ENCODE assay signal across 26 cellular contexts in the genomic region with DNA sequence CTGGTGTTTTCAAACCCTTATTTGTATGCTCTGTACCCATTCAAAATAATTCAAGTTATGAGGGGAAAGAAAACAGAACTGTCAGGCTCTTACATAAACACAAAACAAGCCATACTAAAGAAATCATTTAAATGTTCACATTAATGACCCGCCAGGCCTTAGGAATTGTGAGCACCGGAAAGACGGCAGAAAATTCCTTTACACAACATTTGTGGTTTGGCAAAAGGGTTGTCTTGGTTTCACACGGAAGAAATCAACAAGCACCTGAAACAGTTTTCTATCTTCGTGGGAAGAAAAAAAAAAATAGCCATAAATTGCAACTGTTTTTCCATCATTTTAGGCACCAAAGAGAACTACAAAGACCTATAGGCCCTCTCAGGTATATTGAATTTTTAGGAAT.
DNase-seq lines count a peak whose midpoint lies in the region; ATAC-seq, FAIRE-seq and TF ChIP-seq lines count a peak whose summit lies in the region.
"Had no signal": no experiment of that assay in that cellular context is flagged by ENCODE, and none has a peak within 500 bp of the region (broad histone marks: within the 10 kb centered on the region; RNA-seq: fewer than 3 reads in every experiment).

No MANE protein-coding gene starts in this region.

- CTCF ChIA-PET in mammary epithelial cell (lab: Charles Lee; ENCODE audit: low non-redundant PET), result no interaction called here

- peaks cover 49% of the 10 kb centered on the region for H3K79me2 ChIP-seq in mammary epithelial cell (ENCODE audit: insufficient read depth, low read length)

- intact Hi-C loops in mammary epithelial cell (cut with micrococcal nuclease), result no loop called here

- FAIRE-seq in urothelium cell line (lab: Jason Lieb, UNC), result no peak
- FAIRE-seq: G401.6, H54, RCC 7860 had no signal

- 42% methylated on average over 5 of the region's 5 CpGs for WGBS in mammary epithelial cell (ENCODE audit: low coverage, missing lambda C conversion rate)

- no peak for ATAC-seq in HG03196 (IDR thresholded peaks at IDR 0.05; ENCODE audit: unreplicated experiment)
- ATAC-seq: Right ventricle myocardium inferior had no signal

- no peaks in the 10 kb centered on the region for H3K36me3 ChIP-seq in mammary epithelial cell (ENCODE audit: insufficient read depth, low read length)

- dilution Hi-C loops in mammary epithelial cell (cut with HindIII; ENCODE audit: low sequenced_read_pairs), result no loop called here

- no peaks in the 10 kb centered on the region for H3K9me3 ChIP-seq in mammary epithelial cell (replicated peaks; ENCODE audit: insufficient read depth, low read length)

- no peak for TF ChIP-seq CTCF in AG10803 (conservative IDR thresholded peaks at IDR 0.05; ENCODE audit: low read length)
- TF ChIP-seq CTCF in mammary epithelial cell (conservative IDR thresholded peaks at IDR 0.05 in 1 of 2, IDR thresholded peaks at IDR 0.05 in 1 of 2; ENCODE audit: extremely low read depth in 1 of 2, insufficient read depth in 1 of 2, low read depth in 1 of 2, low read length in 2 of 2), result no peak
- no peak for TF ChIP-seq CTCF in fibroblast of pulmonary artery (IDR thresholded peaks at IDR 0.05; ENCODE audit: low read length, missing control alignments)

- no peaks in the 10 kb centered on the region for H4K20me1 ChIP-seq in mammary epithelial cell (ENCODE audit: insufficient read depth, low read length)

- no peak overlapping the region for H2AFZ ChIP-seq in mammary epithelial cell (ENCODE audit: low read depth, low read length)

- no TSS peak for BruUV-seq in mammary epithelial cell (replicated peaks; lab: Mats Ljungman, UMichigan)

- in situ Hi-C loops in mammary epithelial cell (cut with MboI; ENCODE audit: low sequenced_read_pairs in 2 of 2), result no loop called here

- H3K4me3 ChIP-seq in AG10803 (ENCODE audit: low read length) (no peak overlapping the region), mammary epithelial cell (replicated peaks in 1 of 3; ENCODE audit: insufficient read depth in 1 of 3, low read depth in 2 of 3, low read length in 3 of 3) (no peak overlapping the region), fibroblast of pulmonary artery (replicated peaks; ENCODE audit: low read depth, low read length) (no peak overlapping the region)

- peak overlapping the region; percentile 71 for H3K27ac ChIP-seq in mammary epithelial cell (ENCODE audit: insufficient read depth, low read depth, low read length)
- H3K27ac ChIP-seq: C4-2B had no signal

- H3K4me1 ChIP-seq in mammary epithelial cell (ENCODE audit: insufficient read depth, low read length), result peaks cover 7% of the 10 kb centered on the region

- peaks cover 2% of the 10 kb centered on the region for H3K27me3 ChIP-seq in mammary epithelial cell (ENCODE audit: insufficient read depth, low read length)

- H3K4me2 ChIP-seq in mammary epithelial cell (ENCODE audit: insufficient read depth, low read depth, low read length), result peak overlapping the region; percentile 6

- DNase-seq in AG10803 (ENCODE audit: low read depth), result peak; percentile 31
- DNase-seq in M059J (ENCODE audit: low read depth), result peak; percentile 57
- DNase-seq in mammary epithelial cell, result peak; percentile 53
- DNase-seq in fibroblast of pulmonary artery (ENCODE audit: low read depth), result peak; percentile 1
- DNase-seq in activated gamma-delta T cell treated with Interleukin-2 at 50 U/mL for 16 hours, result no peak
- DNase-seq in urothelium cell line (ENCODE audit: low spot score), result no peak
- no peak for DNase-seq in ureter (ENCODE audit: low spot score)
- DNase-seq: 8988T; AML-193; Calu3; CD8-positive, alpha-beta memory T cell; DMS153; Karpas-422; NCI-H1092; NCI-H1436; NCI-H187 treated with DMSO at 0.1 percent for 48 hours; NCI-H2107; NCI-H446 treated with DMSO at 0.1 percent for 48 hours; NCI-H526 treated with DMSO at 0.1 percent for 48 hours; OCI-M1 had no signal

- H3K9ac ChIP-seq in mammary epithelial cell (ENCODE audit: insufficient read depth, low read length), result peak overlapping the region; percentile 46

Comparison
In these comparisons a context has a peak if more than half of its experiments do, and no peak if none do; other contexts are left out.
1. DNase-seq: peak in AG10803 (single experiment), M059J (single experiment), mammary epithelial cell (single experiment) and fibroblast of pulmonary artery (single experiment); none in activated gamma-delta T cell treated with Interleukin-2 at 50 U/mL for 16 hours (single experiment), urothelium cell line (single experiment) and ureter (single experiment).